ENCODE assay signal across 20 cellular contexts in genomic region chr10:60105195-60105812, GRCh38.
"Had no signal": no experiment of that assay in that cellular context is flagged by ENCODE, and none has a peak within 500 bp of the region (broad histone marks: within the 10 kb centered on the region; RNA-seq: fewer than 3 reads in every experiment).

No MANE protein-coding gene starts in this region.

- H3K4me3 ChIP-seq: dorsolateral prefrontal cortex, esophagus squamous epithelium, hepatocyte, SK-N-MC, skin epidermis, upper lobe of left lung had no signal

- H3K27me3 ChIP-seq: dorsolateral prefrontal cortex, esophagus squamous epithelium, hepatocyte, neutrophil, upper lobe of left lung had no signal

- H3K9ac ChIP-seq: parathyroid adenoma had no signal

- H3K4me2 ChIP-seq: hepatocyte had no signal

- H3K9me3 ChIP-seq: esophagus squamous epithelium, neutrophil, upper lobe of left lung had no signal

- H3K27ac ChIP-seq: esophagus squamous epithelium, hepatocyte, neutrophil, parathyroid adenoma, SK-N-MC, skin epidermis, upper lobe of left lung had no signal

- H3K79me2 ChIP-seq: hepatocyte had no signal

- ATAC-seq: activated T-cell treated with anti-CD3 and anti-CD28 coated beads, Interleukin-2, amount 50 U/mL, for 72 hours; left ventricle myocardium superior; right cardiac atrium; stimulated activated effector memory CD8-positive, alpha-beta T cell treated with anti-CD3 and anti-CD28 coated beads, Interleukin-12 subunit alpha, Interleukin-12 subunit beta, amount 100 ng/mL, for 72 hours; stimulated activated naive CD8-positive, alpha-beta T cell treated with anti-CD3 and anti-CD28 coated beads, Interleukin-15, amount 100 ng/mL, for 72 hours had no signal

- H2AFZ ChIP-seq: hepatocyte, parathyroid adenoma had no signal

- DNase-seq: activated CD4-positive, alpha-beta memory T cell treated with anti-CD3 and anti-CD28 coated beads for 36 hours; activated CD4-positive, alpha-beta T cell treated with anti-CD3 and anti-CD28 coated beads for 48 hours; activated effector memory CD4-positive, alpha-beta T cell treated with anti-CD3 and anti-CD28 coated beads, Interleukin-2, amount 50 U/mL, for 16 hours; activated naive CD4-positive, alpha-beta T cell treated with anti-CD3 and anti-CD28 coated beads, Interleukin-2, amount 10 ng/mL, durations not matched to agents 7 days and 5 days; activated T-cell treated with anti-CD3 and anti-CD28 coated beads, Interleukin-2, amount 50 U/mL, for 72 hours; anterior cingulate cortex; central memory CD4-positive, alpha-beta T cell; dorsolateral prefrontal cortex; esophagus squamous epithelium; left ventricle myocardium superior; right cardiac atrium; stimulated activated CD4-positive, alpha-beta T cell treated with anti-CD3 and anti-CD28 coated beads, Interleukin-2, amount 100 ng/mL, for 24 hours; stimulated activated naive CD8-positive, alpha-beta T cell treated with anti-CD3 and anti-CD28 coated beads, Interleukin-15, amount 100 ng/mL, for 72 hours; upper lobe of left lung had no signal

- H3K4me1 ChIP-seq: esophagus squamous epithelium, upper lobe of left lung had no signal

- H3K36me3 ChIP-seq: neutrophil, upper lobe of left lung had no signal
